1 cellular context compared by ENCODE assay signal in genomic region chr22:46250035-46250782, GRCh38.
TF ChIP-seq lines count a peak whose summit lies in the region.

CDPF1 (minus strand) TSS chr22:46250293; CDS start chr22:46248284, 2,009 bp downstream.

TF ChIP-seq in HepG2, 621 proteins besides CTCF, POLR2A, EP300 and RAD21 (continued from another document and continues in another):
- TF ChIP-seq GMEB1 (CRISPR knock-in tag; IDR thresholded peaks at IDR 0.05; ENCODE audit: borderline replicate concordance), result peak; percentile 83
- no peak; the same call in 1 of the 2 replicates for TF ChIP-seq ZNF335 (CRISPR knock-in tag; IDR thresholded peaks at IDR 0.05)
- TF ChIP-seq SP5 (CRISPR knock-in tag; IDR thresholded peaks at IDR 0.05; ENCODE audit: borderline replicate concordance, low read depth), result 0 out of 2 replicates have a peak, but pooled peaks have one; percentile 22
- TF ChIP-seq ZNF75D (CRISPR knock-in tag; IDR thresholded peaks at IDR 0.05; ENCODE audit: borderline replicate concordance), result no peak
- no peak for TF ChIP-seq JUN (CRISPR knock-in tag; IDR thresholded peaks at IDR 0.05)
- no peak; the same call in 1 of the 2 replicates for TF ChIP-seq ZFYVE20 (CRISPR knock-in tag; IDR thresholded peaks at IDR 0.05; ENCODE audit: borderline replicate concordance, low read depth)
- peak; percentile 86; the same call in 1 of the 2 replicates for TF ChIP-seq ZBTB46 (CRISPR knock-in tag; IDR thresholded peaks at IDR 0.05; ENCODE audit: borderline replicate concordance)
- TF ChIP-seq SKIL (CRISPR knock-in tag; IDR thresholded peaks at IDR 0.05; ENCODE audit: borderline replicate concordance), result no peak; the same call in 1 of the 2 replicates
- TF ChIP-seq SNAPC2 (CRISPR knock-in tag; IDR thresholded peaks at IDR 0.05), result peak; percentile 58; the same call in 1 of the 2 replicates
- TF ChIP-seq ZNF800 (CRISPR knock-in tag; IDR thresholded peaks at IDR 0.05), result peak; percentile 94
- TF ChIP-seq ATF3 (CRISPR knock-in tag; IDR thresholded peaks at IDR 0.05), result no peak
- 0 out of 2 replicates have a peak, but pooled peaks have one; percentile 69 for TF ChIP-seq NCOA1 (CRISPR knock-in tag; IDR thresholded peaks at IDR 0.05)
- no peak for TF ChIP-seq ZC3H4 (CRISPR knock-in tag; IDR thresholded peaks at IDR 0.05; ENCODE audit: borderline replicate concordance)
- TF ChIP-seq ZNF292 (CRISPR knock-in tag; IDR thresholded peaks at IDR 0.05; ENCODE audit: borderline replicate concordance, low read depth), result no peak
- TF ChIP-seq RBAK (CRISPR knock-in tag; IDR thresholded peaks at IDR 0.05), result no peak
- no peak for TF ChIP-seq MBNL3 (CRISPR knock-in tag; conservative IDR thresholded peaks at IDR 0.05)
- TF ChIP-seq PHF5A (CRISPR knock-in tag; IDR thresholded peaks at IDR 0.05; ENCODE audit: low read depth, unreplicated experiment), result no peak
- TF ChIP-seq ZNF337 (CRISPR knock-in tag; IDR thresholded peaks at IDR 0.05; ENCODE audit: borderline replicate concordance, low read depth), result no peak
- no peak for TF ChIP-seq ZFP36L2 (CRISPR knock-in tag; IDR thresholded peaks at IDR 0.05)
- no peak for TF ChIP-seq NFRKB (IDR thresholded peaks at IDR 0.05)
- no peak for TF ChIP-seq ZNF597 (CRISPR knock-in tag; IDR thresholded peaks at IDR 0.05)
- TF ChIP-seq CEBPB (IDR thresholded peaks at IDR 0.05; ENCODE audit: borderline replicate concordance, low read depth, low read length), result no peak
- 0 out of 2 replicates have a peak, but pooled peaks have one; percentile 50 for TF ChIP-seq RERE (CRISPR knock-in tag; IDR thresholded peaks at IDR 0.05; ENCODE audit: low read depth)
- TF ChIP-seq NR3C1 (CRISPR knock-in tag; IDR thresholded peaks at IDR 0.05), result no peak
- TF ChIP-seq NKX3-1 (CRISPR knock-in tag; IDR thresholded peaks at IDR 0.05), result no peak; the same call in 1 of the 2 replicates
- TF ChIP-seq TBX3 (IDR thresholded peaks at IDR 0.05; ENCODE audit: borderline replicate concordance), result no peak
- TF ChIP-seq SRF (IDR thresholded peaks at IDR 0.05; ENCODE audit: low read depth, low read length), result no peak
- peak; percentile 25 for TF ChIP-seq SKI (IDR thresholded peaks at IDR 0.05; ENCODE audit: partially characterized antibody)
- TF ChIP-seq ZNF230 (CRISPR knock-in tag; IDR thresholded peaks at IDR 0.05), result peak; percentile 78; the same call in 1 of the 2 replicates
- TF ChIP-seq HMGXB4 (CRISPR knock-in tag; IDR thresholded peaks at IDR 0.05; ENCODE audit: borderline replicate concordance in 1 of 2, low read depth in 1 of 2), result peak; percentile 59 to 89; a peak in 2 of 4 replicates
- no peak for TF ChIP-seq LRRFIP1 (CRISPR knock-in tag; conservative IDR thresholded peaks at IDR 0.05)
- no peak for TF ChIP-seq ZNF282 (IDR thresholded peaks at IDR 0.05; ENCODE audit: partially characterized antibody)
- no peak for TF ChIP-seq MAFK (conservative IDR thresholded peaks at IDR 0.05 in 1 of 2, IDR thresholded peaks at IDR 0.05 in 1 of 2; ENCODE audit: low read length in 2 of 2)
- TF ChIP-seq PHB2 (IDR thresholded peaks at IDR 0.05; ENCODE audit: partially characterized antibody), result no peak
- peak; percentile 89; the same call in 1 of the 2 replicates for TF ChIP-seq ZNF224 (CRISPR knock-in tag; IDR thresholded peaks at IDR 0.05)
- peak; percentile 26; the same call in 1 of the 2 replicates for TF ChIP-seq SIX4 (CRISPR knock-in tag; IDR thresholded peaks at IDR 0.05)
- no peak for TF ChIP-seq ZNF879 (CRISPR knock-in tag; IDR thresholded peaks at IDR 0.05)
- TF ChIP-seq HNF1B (CRISPR knock-in tag; IDR thresholded peaks at IDR 0.05), result peak; percentile 15; the same call in 1 of the 2 replicates
- no peak for TF ChIP-seq POLR2AphosphoS2 (IDR thresholded peaks at IDR 0.05; ENCODE audit: low read depth, low read length)
